3 cellular contexts compared by ENCODE assay signal in the genomic region with DNA sequence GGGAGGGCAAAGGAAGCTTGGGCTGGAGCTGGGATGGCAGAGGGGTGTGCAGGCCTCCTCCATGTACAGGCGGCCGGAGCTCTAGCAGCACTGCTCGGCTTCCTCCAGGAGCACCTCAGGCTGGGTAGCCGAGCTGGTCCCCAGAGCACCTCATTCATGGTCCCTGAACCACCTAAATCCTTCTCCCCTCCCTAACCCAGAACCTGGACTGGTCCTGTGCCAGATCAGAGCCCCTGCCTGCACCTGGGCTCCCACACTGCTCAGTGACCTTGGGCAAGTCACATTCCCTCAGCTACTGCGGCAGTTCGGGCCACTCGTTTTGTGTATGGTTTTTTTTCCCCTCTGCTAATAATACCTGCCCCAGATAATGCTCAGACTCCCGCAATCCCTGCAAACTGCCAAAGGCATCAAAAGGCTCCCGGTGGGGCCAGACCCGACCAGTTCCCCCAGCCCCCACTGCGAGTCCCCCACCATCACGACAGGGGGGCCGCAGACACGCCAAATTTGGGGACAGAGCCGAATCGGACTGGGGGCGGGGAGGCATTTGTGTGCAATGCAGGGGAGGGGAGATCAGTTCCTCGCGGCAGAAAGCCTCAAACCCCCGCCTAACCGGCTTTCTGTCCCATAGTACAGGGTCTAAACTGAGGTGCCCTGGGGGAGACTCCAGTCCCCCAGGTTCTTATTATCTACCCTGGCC.
TF ChIP-seq lines count a peak whose summit lies in the region.

No MANE protein-coding gene starts in this region.

TF ChIP-seq in SK-N-SH, 30 proteins besides CTCF, POLR2A, EP300 and RAD21:
- TF ChIP-seq, protein P1, sequence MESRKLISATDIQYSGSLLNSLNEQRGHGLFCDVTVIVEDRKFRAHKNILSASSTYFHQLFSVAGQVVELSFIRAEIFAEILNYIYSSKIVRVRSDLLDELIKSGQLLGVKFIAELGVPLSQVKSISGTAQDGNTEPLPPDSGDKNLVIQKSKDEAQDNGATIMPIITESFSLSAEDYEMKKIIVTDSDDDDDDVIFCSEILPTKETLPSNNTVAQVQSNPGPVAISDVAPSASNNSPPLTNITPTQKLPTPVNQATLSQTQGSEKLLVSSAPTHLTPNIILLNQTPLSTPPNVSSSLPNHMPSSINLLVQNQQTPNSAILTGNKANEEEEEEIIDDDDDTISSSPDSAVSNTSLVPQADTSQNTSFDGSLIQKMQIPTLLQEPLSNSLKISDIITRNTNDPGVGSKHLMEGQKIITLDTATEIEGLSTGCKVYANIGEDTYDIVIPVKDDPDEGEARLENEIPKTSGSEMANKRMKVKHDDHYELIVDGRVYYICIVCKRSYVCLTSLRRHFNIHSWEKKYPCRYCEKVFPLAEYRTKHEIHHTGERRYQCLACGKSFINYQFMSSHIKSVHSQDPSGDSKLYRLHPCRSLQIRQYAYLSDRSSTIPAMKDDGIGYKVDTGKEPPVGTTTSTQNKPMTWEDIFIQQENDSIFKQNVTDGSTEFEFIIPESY (IDR thresholded peaks at IDR 0.05; ENCODE audit: borderline replicate concordance, low read depth): no peak
- TF ChIP-seq TEAD4 (IDR thresholded peaks at IDR 0.05; ENCODE audit: borderline replicate concordance, insufficient read depth) (no peak), MXI1 (IDR thresholded peaks at IDR 0.05; ENCODE audit: low read depth, low read length) (no peak), NFIC (IDR thresholded peaks at IDR 0.05; ENCODE audit: borderline replicate concordance) (no peak), GABPA (IDR thresholded peaks at IDR 0.05; ENCODE audit: low read depth) (no peak), NRF1 (IDR thresholded peaks at IDR 0.05; ENCODE audit: low read depth, low read length) (no peak), RCOR1 (IDR thresholded peaks at IDR 0.05; ENCODE audit: low read length) (no peak)
- TF ChIP-seq, protein P2, sequence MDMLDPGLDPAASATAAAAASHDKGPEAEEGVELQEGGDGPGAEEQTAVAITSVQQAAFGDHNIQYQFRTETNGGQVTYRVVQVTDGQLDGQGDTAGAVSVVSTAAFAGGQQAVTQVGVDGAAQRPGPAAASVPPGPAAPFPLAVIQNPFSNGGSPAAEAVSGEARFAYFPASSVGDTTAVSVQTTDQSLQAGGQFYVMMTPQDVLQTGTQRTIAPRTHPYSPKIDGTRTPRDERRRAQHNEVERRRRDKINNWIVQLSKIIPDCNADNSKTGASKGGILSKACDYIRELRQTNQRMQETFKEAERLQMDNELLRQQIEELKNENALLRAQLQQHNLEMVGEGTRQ (IDR thresholded peaks at IDR 0.05; ENCODE audit: borderline replicate concordance, low read depth, low read length): no peak

TF ChIP-seq in SK-N-SH treated with all-trans-retinoic acid at 6 μM for 48 hours, 23 proteins besides CTCF, POLR2A, EP300 and RAD21 (continued from another document):
- TF ChIP-seq, protein P3, sequence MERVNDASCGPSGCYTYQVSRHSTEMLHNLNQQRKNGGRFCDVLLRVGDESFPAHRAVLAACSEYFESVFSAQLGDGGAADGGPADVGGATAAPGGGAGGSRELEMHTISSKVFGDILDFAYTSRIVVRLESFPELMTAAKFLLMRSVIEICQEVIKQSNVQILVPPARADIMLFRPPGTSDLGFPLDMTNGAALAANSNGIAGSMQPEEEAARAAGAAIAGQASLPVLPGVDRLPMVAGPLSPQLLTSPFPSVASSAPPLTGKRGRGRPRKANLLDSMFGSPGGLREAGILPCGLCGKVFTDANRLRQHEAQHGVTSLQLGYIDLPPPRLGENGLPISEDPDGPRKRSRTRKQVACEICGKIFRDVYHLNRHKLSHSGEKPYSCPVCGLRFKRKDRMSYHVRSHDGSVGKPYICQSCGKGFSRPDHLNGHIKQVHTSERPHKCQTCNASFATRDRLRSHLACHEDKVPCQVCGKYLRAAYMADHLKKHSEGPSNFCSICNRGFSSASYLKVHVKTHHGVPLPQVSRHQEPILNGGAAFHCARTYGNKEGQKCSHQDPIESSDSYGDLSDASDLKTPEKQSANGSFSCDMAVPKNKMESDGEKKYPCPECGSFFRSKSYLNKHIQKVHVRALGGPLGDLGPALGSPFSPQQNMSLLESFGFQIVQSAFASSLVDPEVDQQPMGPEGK (CRISPR knock-in tag; IDR thresholded peaks at IDR 0.05; ENCODE audit: borderline replicate concordance): no peak
- no peak for TF ChIP-seq TOX (CRISPR knock-in tag; IDR thresholded peaks at IDR 0.05; ENCODE audit: borderline replicate concordance)
- no peak for TF ChIP-seq RARB (CRISPR knock-in tag; IDR thresholded peaks at IDR 0.05)
- TF ChIP-seq OSR1 (CRISPR knock-in tag; IDR thresholded peaks at IDR 0.05): no peak
- TF ChIP-seq ESRRG (CRISPR knock-in tag; IDR thresholded peaks at IDR 0.05): no peak
- no peak for TF ChIP-seq TCF4 (CRISPR knock-in tag; IDR thresholded peaks at IDR 0.05; ENCODE audit: borderline replicate concordance)
- TF ChIP-seq ZFP3 (CRISPR knock-in tag; IDR thresholded peaks at IDR 0.05): no peak
- TF ChIP-seq SNAI2 (CRISPR knock-in tag; IDR thresholded peaks at IDR 0.05): no peak
- no peak for TF ChIP-seq ZFP30 (CRISPR knock-in tag; IDR thresholded peaks at IDR 0.05)
- TF ChIP-seq, protein P4, sequence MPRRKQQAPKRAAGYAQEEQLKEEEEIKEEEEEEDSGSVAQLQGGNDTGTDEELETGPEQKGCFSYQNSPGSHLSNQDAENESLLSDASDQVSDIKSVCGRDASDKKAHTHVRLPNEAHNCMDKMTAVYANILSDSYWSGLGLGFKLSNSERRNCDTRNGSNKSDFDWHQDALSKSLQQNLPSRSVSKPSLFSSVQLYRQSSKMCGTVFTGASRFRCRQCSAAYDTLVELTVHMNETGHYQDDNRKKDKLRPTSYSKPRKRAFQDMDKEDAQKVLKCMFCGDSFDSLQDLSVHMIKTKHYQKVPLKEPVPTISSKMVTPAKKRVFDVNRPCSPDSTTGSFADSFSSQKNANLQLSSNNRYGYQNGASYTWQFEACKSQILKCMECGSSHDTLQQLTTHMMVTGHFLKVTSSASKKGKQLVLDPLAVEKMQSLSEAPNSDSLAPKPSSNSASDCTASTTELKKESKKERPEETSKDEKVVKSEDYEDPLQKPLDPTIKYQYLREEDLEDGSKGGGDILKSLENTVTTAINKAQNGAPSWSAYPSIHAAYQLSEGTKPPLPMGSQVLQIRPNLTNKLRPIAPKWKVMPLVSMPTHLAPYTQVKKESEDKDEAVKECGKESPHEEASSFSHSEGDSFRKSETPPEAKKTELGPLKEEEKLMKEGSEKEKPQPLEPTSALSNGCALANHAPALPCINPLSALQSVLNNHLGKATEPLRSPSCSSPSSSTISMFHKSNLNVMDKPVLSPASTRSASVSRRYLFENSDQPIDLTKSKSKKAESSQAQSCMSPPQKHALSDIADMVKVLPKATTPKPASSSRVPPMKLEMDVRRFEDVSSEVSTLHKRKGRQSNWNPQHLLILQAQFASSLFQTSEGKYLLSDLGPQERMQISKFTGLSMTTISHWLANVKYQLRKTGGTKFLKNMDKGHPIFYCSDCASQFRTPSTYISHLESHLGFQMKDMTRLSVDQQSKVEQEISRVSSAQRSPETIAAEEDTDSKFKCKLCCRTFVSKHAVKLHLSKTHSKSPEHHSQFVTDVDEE (CRISPR knock-in tag; IDR thresholded peaks at IDR 0.05): no peak

TF ChIP-seq in WTC11, 78 proteins besides CTCF, POLR2A, EP300 and RAD21 (continued from another document):
- TF ChIP-seq, protein P5, sequence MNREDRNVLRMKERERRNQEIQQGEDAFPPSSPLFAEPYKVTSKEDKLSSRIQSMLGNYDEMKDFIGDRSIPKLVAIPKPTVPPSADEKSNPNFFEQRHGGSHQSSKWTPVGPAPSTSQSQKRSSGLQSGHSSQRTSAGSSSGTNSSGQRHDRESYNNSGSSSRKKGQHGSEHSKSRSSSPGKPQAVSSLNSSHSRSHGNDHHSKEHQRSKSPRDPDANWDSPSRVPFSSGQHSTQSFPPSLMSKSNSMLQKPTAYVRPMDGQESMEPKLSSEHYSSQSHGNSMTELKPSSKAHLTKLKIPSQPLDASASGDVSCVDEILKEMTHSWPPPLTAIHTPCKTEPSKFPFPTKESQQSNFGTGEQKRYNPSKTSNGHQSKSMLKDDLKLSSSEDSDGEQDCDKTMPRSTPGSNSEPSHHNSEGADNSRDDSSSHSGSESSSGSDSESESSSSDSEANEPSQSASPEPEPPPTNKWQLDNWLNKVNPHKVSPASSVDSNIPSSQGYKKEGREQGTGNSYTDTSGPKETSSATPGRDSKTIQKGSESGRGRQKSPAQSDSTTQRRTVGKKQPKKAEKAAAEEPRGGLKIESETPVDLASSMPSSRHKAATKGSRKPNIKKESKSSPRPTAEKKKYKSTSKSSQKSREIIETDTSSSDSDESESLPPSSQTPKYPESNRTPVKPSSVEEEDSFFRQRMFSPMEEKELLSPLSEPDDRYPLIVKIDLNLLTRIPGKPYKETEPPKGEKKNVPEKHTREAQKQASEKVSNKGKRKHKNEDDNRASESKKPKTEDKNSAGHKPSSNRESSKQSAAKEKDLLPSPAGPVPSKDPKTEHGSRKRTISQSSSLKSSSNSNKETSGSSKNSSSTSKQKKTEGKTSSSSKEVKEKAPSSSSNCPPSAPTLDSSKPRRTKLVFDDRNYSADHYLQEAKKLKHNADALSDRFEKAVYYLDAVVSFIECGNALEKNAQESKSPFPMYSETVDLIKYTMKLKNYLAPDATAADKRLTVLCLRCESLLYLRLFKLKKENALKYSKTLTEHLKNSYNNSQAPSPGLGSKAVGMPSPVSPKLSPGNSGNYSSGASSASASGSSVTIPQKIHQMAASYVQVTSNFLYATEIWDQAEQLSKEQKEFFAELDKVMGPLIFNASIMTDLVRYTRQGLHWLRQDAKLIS (CRISPR knock-in tag; IDR thresholded peaks at IDR 0.05; ENCODE audit: borderline replicate concordance): no peak
- TF ChIP-seq ZBTB21 (CRISPR knock-in tag; IDR thresholded peaks at IDR 0.05; ENCODE audit: borderline replicate concordance) (no peak), ETV6 (CRISPR knock-in tag; IDR thresholded peaks at IDR 0.05) (no peak), ZNF232 (CRISPR knock-in tag; IDR thresholded peaks at IDR 0.05) (no peak), GTF2I (CRISPR knock-in tag; conservative IDR thresholded peaks at IDR 0.05) (no peak), HMGA2 (CRISPR knock-in tag; IDR thresholded peaks at IDR 0.05) (no peak), TP53 (CRISPR knock-in tag; IDR thresholded peaks at IDR 0.05) (no peak), ZNF671 (CRISPR knock-in tag; IDR thresholded peaks at IDR 0.05) (no peak), JAZF1 (CRISPR knock-in tag; IDR thresholded peaks at IDR 0.05) (no peak), NFYB (CRISPR knock-in tag; conservative IDR thresholded peaks at IDR 0.05; ENCODE audit: low read depth) (no peak), ZNF121 (CRISPR knock-in tag; IDR thresholded peaks at IDR 0.05) (no peak), SP1 (CRISPR knock-in tag; conservative IDR thresholded peaks at IDR 0.05) (no peak)
- TF ChIP-seq, protein P6, sequence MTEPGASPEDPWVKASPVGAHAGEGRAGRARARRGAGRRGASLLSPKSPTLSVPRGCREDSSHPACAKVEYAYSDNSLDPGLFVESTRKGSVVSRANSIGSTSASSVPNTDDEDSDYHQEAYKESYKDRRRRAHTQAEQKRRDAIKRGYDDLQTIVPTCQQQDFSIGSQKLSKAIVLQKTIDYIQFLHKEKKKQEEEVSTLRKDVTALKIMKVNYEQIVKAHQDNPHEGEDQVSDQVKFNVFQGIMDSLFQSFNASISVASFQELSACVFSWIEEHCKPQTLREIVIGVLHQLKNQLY (CRISPR knock-in tag; IDR thresholded peaks at IDR 0.05): no peak
- TF ChIP-seq, protein P7, sequence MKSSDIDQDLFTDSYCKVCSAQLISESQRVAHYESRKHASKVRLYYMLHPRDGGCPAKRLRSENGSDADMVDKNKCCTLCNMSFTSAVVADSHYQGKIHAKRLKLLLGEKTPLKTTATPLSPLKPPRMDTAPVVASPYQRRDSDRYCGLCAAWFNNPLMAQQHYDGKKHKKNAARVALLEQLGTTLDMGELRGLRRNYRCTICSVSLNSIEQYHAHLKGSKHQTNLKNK (CRISPR knock-in tag; IDR thresholded peaks at IDR 0.05): no peak
- TF ChIP-seq, protein P8, sequence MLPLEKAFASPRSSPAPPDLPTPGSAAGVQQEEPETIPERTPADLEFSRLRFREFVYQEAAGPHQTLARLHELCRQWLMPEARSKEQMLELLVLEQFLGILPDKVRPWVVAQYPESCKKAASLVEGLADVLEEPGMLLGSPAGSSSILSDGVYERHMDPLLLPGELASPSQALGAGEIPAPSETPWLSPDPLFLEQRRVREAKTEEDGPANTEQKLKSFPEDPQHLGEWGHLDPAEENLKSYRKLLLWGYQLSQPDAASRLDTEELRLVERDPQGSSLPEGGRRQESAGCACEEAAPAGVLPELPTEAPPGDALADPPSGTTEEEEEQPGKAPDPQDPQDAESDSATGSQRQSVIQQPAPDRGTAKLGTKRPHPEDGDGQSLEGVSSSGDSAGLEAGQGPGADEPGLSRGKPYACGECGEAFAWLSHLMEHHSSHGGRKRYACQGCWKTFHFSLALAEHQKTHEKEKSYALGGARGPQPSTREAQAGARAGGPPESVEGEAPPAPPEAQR (CRISPR knock-in tag; IDR thresholded peaks at IDR 0.05): no peak
- TF ChIP-seq, protein P9, sequence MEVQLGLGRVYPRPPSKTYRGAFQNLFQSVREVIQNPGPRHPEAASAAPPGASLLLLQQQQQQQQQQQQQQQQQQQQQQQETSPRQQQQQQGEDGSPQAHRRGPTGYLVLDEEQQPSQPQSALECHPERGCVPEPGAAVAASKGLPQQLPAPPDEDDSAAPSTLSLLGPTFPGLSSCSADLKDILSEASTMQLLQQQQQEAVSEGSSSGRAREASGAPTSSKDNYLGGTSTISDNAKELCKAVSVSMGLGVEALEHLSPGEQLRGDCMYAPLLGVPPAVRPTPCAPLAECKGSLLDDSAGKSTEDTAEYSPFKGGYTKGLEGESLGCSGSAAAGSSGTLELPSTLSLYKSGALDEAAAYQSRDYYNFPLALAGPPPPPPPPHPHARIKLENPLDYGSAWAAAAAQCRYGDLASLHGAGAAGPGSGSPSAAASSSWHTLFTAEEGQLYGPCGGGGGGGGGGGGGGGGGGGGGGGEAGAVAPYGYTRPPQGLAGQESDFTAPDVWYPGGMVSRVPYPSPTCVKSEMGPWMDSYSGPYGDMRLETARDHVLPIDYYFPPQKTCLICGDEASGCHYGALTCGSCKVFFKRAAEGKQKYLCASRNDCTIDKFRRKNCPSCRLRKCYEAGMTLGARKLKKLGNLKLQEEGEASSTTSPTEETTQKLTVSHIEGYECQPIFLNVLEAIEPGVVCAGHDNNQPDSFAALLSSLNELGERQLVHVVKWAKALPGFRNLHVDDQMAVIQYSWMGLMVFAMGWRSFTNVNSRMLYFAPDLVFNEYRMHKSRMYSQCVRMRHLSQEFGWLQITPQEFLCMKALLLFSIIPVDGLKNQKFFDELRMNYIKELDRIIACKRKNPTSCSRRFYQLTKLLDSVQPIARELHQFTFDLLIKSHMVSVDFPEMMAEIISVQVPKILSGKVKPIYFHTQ (CRISPR knock-in tag; IDR thresholded peaks at IDR 0.05): no peak
